Comparison of ENCODE assay signal across 2 cellular contexts in the genomic region with DNA sequence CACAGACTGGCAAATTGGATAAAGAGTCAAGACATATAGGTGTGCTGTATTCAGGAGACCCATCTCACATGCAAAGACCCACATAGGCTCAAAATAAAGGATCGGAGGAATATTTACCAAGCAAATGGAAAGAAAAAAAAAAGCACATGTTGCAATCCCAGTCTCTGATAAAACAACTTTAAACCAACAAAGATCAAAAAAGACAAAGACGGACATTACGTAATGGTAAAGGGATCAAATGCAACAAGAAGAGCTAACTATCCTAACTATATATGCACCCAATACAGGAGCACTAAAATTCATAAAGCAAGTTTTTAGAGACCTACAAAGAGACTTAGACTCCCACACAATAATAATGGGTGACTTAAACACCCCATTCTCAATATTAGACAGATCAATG. TPM values are rescaled to one million over a fixed set of nuclear protein-coding genes. Genes with fewer than 3 reads are reported as not detected.
DNase-seq lines count a peak whose midpoint lies in the region; ATAC-seq, FAIRE-seq and TF ChIP-seq lines count a peak whose summit lies in the region.
"Not testable (repeated sequence)": the region's sequence is repeated elsewhere in the genome, so short reads cannot be mapped to it uniquely, and the experiment has no call there.
"Had no signal": no experiment of that assay in that cellular context is flagged by ENCODE, and none has a peak within 500 bp of the region (broad histone marks: within the 10 kb centered on the region; RNA-seq: fewer than 3 reads in every experiment).

No MANE protein-coding gene starts in this region.

- not testable (repeated sequence) for H3K4me1 ChIP-seq in HepG2 (ENCODE audit: insufficient read depth, low read length)

- not testable (repeated sequence) for H3K79me2 ChIP-seq in HepG2 (ENCODE audit: insufficient read depth, low read length)

- not testable (repeated sequence) for H3K9me3 ChIP-seq in HepG2 (ENCODE audit: low read length)

- H2AFZ ChIP-seq in HepG2 (ENCODE audit: low read length), result not testable (repeated sequence)

- ATAC-seq in HepG2, result not testable (repeated sequence)

- TF ChIP-seq RAD21 in HepG2 (CRISPR knock-in tag; IDR thresholded peaks at IDR 0.05), result not testable (repeated sequence)

- 5% methylated on average over 3 of the region's 3 CpGs for WGBS in HepG2 (ENCODE audit: low lambda C conversion rate)

- not testable (repeated sequence) for FAIRE-seq in HepG2 (lab: Jason Lieb, UNC)

- POLR2A ChIA-PET in HepG2 (lab: Yijun Ruan, JAX), result not testable (repeated sequence)

- H3K36me3 ChIP-seq in HepG2 (replicated peaks in 1 of 2; ENCODE audit: control insufficient read depth in 1 of 2, insufficient read depth in 2 of 2, low read length in 2 of 2), result not testable (repeated sequence)

- H4K20me1 ChIP-seq in HepG2 (ENCODE audit: insufficient read depth, low read length), result not testable (repeated sequence)

- not testable (repeated sequence) for BruUV-seq in HepG2 (replicated peaks; lab: Mats Ljungman, UMichigan)

- not testable (repeated sequence) for H3K27ac ChIP-seq in HepG2 (ENCODE audit: extremely low read length, insufficient read depth, low read length)

- peak; percentile 5 for DNase-seq in HepG2 (ENCODE audit: low spot score)

- H3K4me2 ChIP-seq in HepG2 (ENCODE audit: low read depth, low read length), result not testable (repeated sequence)

- CTCF ChIA-PET in HepG2 (lab: Yijun Ruan, JAX; ENCODE audit: low intra/inter-chr PET ratio, low total read pairs), result not testable (repeated sequence)

- not testable (repeated sequence) for TF ChIP-seq POLR2A in HepG2 (IDR thresholded peaks at IDR 0.05; ENCODE audit: insufficient read depth in 1 of 2, low read depth in 2 of 2, low read length in 2 of 2)

- intact Hi-C loops in HepG2 (cut with micrococcal nuclease; ENCODE audit: unreplicated experiment), result not testable (repeated sequence)

- not testable (repeated sequence) for TF ChIP-seq CTCF in HepG2 (CRISPR knock-in tag; IDR thresholded peaks at IDR 0.05)

- TF ChIP-seq EP300 in HepG2 (IDR thresholded peaks at IDR 0.05; ENCODE audit: low read depth in 2 of 2, low read length in 2 of 2); HepG2 (CRISPR knock-in tag; IDR thresholded peaks at IDR 0.05; ENCODE audit: borderline replicate concordance): not testable (repeated sequence)

- not testable (repeated sequence) for H3K27me3 ChIP-seq in HepG2 (ENCODE audit: control insufficient read depth in 1 of 2, insufficient read depth in 2 of 2, low read length in 2 of 2)

- H3K4me3 ChIP-seq in HepG2 (replicated peaks in 1 of 3; ENCODE audit: insufficient read depth in 1 of 3, low read depth in 2 of 3, low read length in 3 of 3), result not testable (repeated sequence)

- not testable (repeated sequence) for H3K9ac ChIP-seq in HepG2 (ENCODE audit: insufficient read depth, low read depth, low read length)

- in situ Hi-C loops in HepG2 (cut with HindIII; ENCODE audit: extremely low pct_ligation_motif_present, low pct_unique_long_range_greater_than_20kb), result not testable (repeated sequence)

TF ChIP-seq in HepG2, 621 proteins besides CTCF, POLR2A, EP300 and RAD21:
- peak; percentile 50 for TF ChIP-seq CEBPB (IDR thresholded peaks at IDR 0.05; ENCODE audit: borderline replicate concordance, low read depth, low read length)
- peak; percentile 53; the same call in 1 of the 2 replicates for TF ChIP-seq ATF7 (IDR thresholded peaks at IDR 0.05)
- TF ChIP-seq ATF7 (CRISPR knock-in tag; IDR thresholded peaks at IDR 0.05), result not testable (repeated sequence)
TF ChIP-seq in HepG2: peak in this region for 2; not testable (repeated sequence) for 619.

RNA-seq across cellular contexts. Expression of a gene that starts 5.8 kb away (rescaled TPM):
- 1.5 and 3.0 TPM in 2 replicates for total RNA-seq in HepG2 (2016; rRNA removed; fragmentation: Illumina TruSeq; extraction: Trizol)
- under 0.01 and 0.09 TPM in 2 replicates for total RNA-seq in HepG2 (2016; cell fraction: cytosol; rRNA removed; fragmentation: Illumina TruSeq; extraction: Trizol; ENCODE audit: low read depth)
- 1.5 and 2.9 TPM in 2 replicates for total RNA-seq in HepG2 (2016; cell fraction: insoluble cytoplasmic fraction; rRNA removed; fragmentation: Illumina TruSeq; extraction: Trizol)
- total RNA-seq in HepG2 (2016; cell fraction: membrane; rRNA removed; fragmentation: Illumina TruSeq; extraction: Trizol), result 0.41 and 0.62 TPM in 2 replicates
- total RNA-seq in HepG2 (2016; cell fraction: nucleus; rRNA removed; fragmentation: Illumina TruSeq; extraction: Trizol), result 1.9 and 2.1 TPM in 2 replicates
- 0.08 and 0.13 TPM in 2 replicates for polyA plus RNA-seq in HepG2 (2011; rRNA removed)
- 0.01 and 0.06 TPM in 2 replicates for polyA plus RNA-seq in HepG2 (2011; cell fraction: cytosol; rRNA removed)
- 0.14 TPM in 2 replicates for polyA plus RNA-seq in HepG2 (2011; cell fraction: nucleus; rRNA removed)
- polyA plus RNA-seq in HepG2 (2012), result 0.30 and 0.37 TPM in 2 replicates
- polyA plus RNA-seq in HepG2 (2016; cell fraction: cytosol; fragmentation: Illumina TruSeq; extraction: Trizol; ENCODE audit: low read depth), result 0.02 and 0.05 TPM in 2 replicates
- 0.88 and 1.1 TPM in 2 replicates for polyA plus RNA-seq in HepG2 (2016; cell fraction: insoluble cytoplasmic fraction; fragmentation: Illumina TruSeq; extraction: Trizol; ENCODE audit: low read depth)
- 0.03 and 0.10 TPM in 2 replicates for polyA plus RNA-seq in HepG2 (2016; cell fraction: membrane; fragmentation: Illumina TruSeq; extraction: Trizol; ENCODE audit: low read depth)
- 0.89 and 1.2 TPM in 2 replicates for polyA plus RNA-seq in HepG2 (2016; cell fraction: nucleus; fragmentation: Illumina TruSeq; extraction: Trizol; ENCODE audit: insufficient read depth, low read depth)
- 0.04 and 3.3 TPM in 2 replicates for polyA minus RNA-seq in HepG2 (2011; rRNA and poly(A)+ RNA removed; ENCODE audit: low replicate concordance)
- polyA minus RNA-seq in HepG2 (2011; cell fraction: cytosol; rRNA and poly(A)+ RNA removed), result 0.18 and 0.20 TPM in 2 replicates
- 1.4 and 3.0 TPM in 2 replicates for polyA minus RNA-seq in HepG2 (2011; cell fraction: nucleus; rRNA and poly(A)+ RNA removed)

RNA-seq across cellular contexts. Expression of a gene that starts 24.7 kb away (rescaled TPM):
- total RNA-seq in HepG2 (2016; rRNA removed; fragmentation: Illumina TruSeq; extraction: Trizol), result not detected in 2 replicates
- total RNA-seq in HepG2 (2016; cell fraction: cytosol; rRNA removed; fragmentation: Illumina TruSeq; extraction: Trizol; ENCODE audit: low read depth), result not detected in 2 replicates
- total RNA-seq in HepG2 (2016; cell fraction: insoluble cytoplasmic fraction; rRNA removed; fragmentation: Illumina TruSeq; extraction: Trizol), result not detected in 2 replicates
- total RNA-seq in HepG2 (2016; cell fraction: membrane; rRNA removed; fragmentation: Illumina TruSeq; extraction: Trizol), result not detected in 2 replicates
- total RNA-seq in HepG2 (2016; cell fraction: nucleus; rRNA removed; fragmentation: Illumina TruSeq; extraction: Trizol), result not detected in 2 replicates
- polyA plus RNA-seq in HepG2 (2011; rRNA removed), result not detected in 2 replicates
- not detected in 2 replicates for polyA plus RNA-seq in HepG2 (2011; cell fraction: cytosol; rRNA removed)
- 0.10 TPM in 1 of 2 replicates, not detected in the other for polyA plus RNA-seq in HepG2 (2011; cell fraction: nucleus; rRNA removed)
- polyA plus RNA-seq in HepG2 (2012), result not detected in 2 replicates
- polyA plus RNA-seq in HepG2 (2016; cell fraction: cytosol; fragmentation: Illumina TruSeq; extraction: Trizol; ENCODE audit: low read depth), result not detected in 2 replicates
- not detected in 2 replicates for polyA plus RNA-seq in HepG2 (2016; cell fraction: insoluble cytoplasmic fraction; fragmentation: Illumina TruSeq; extraction: Trizol; ENCODE audit: low read depth)
- not detected in 2 replicates for polyA plus RNA-seq in HepG2 (2016; cell fraction: membrane; fragmentation: Illumina TruSeq; extraction: Trizol; ENCODE audit: low read depth)
- polyA plus RNA-seq in HepG2 (2016; cell fraction: nucleus; fragmentation: Illumina TruSeq; extraction: Trizol; ENCODE audit: insufficient read depth, low read depth), result not detected in 2 replicates
- 0.68 TPM in 1 of 2 replicates, not detected in the other for polyA minus RNA-seq in HepG2 (2011; rRNA and poly(A)+ RNA removed; ENCODE audit: low replicate concordance)
- polyA minus RNA-seq in HepG2 (2011; cell fraction: cytosol; rRNA and poly(A)+ RNA removed), result not detected in 2 replicates
- not detected in 2 replicates for polyA minus RNA-seq in HepG2 (2011; cell fraction: nucleus; rRNA and poly(A)+ RNA removed)
- total RNA-seq: Caco-2 had no signal
